Comparison of ENCODE assay signal across 8 cellular contexts in the genomic region with DNA sequence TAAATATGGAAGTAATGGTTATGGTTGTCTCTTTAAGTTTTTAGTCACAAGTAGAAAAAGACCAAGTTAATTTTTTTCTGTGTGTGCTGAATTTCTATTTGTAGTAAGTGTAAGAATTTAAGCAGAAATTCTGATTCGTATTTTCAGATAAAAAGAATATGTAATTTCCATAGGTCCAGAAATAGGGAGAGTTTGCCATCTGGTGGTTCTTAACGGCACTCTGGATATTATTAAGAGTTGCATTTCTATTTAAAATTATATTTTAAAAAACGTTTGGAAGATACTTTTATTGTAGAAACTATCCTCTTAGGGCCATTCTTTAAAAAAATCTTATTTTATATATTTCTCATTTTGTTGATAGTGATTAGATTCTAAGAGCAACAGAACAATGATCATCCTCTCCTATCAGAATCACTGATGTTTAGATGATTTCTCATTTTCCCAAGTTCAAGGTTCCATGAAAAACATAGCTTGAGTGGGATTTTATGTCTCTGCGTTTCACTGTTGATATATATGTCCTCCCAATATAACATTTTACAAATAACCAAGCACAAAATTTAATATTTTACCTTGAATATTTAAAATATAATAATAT.
DNase-seq lines count a peak whose midpoint lies in the region; ATAC-seq and TF ChIP-seq lines count a peak whose summit lies in the region.

No MANE protein-coding gene starts in this region.

- H3K4me3 ChIP-seq in MM.1S (ENCODE audit: low read length): no peak overlapping the region
- no peak overlapping the region for H3K4me3 ChIP-seq in brain microvascular endothelial cell (ENCODE audit: low read depth, low read length)

- no peak overlapping the region for H2AFZ ChIP-seq in MM.1S (ENCODE audit: low read length)

- H3K4me1 ChIP-seq in MM.1S (ENCODE audit: low read length): no peaks in the 10 kb centered on the region

- H3K36me3 ChIP-seq in MM.1S (replicated peaks; ENCODE audit: insufficient read depth, low read length) (no peaks in the 10 kb centered on the region), brain microvascular endothelial cell (replicated peaks) (no peaks in the 10 kb centered on the region)

- no TSS peak for BruUV-seq in Calu3 (replicated peaks; lab: Mats Ljungman, UMichigan)

- H3K27ac Mint-ChIP-seq in Calu3 (ENCODE audit: unreplicated experiment): no peak overlapping the region
- no peak overlapping the region for H3K27ac Mint-ChIP-seq in mesothelial cell of epicardium

- H3F3A ChIP-seq in MM.1S (ENCODE audit: insufficient read depth, low read length): no peaks in the 10 kb centered on the region

- TF ChIP-seq CTCF in Calu3 (IDR thresholded peaks at IDR 0.05; ENCODE audit: unreplicated experiment) (peak; percentile 11), MM.1S (IDR thresholded peaks at IDR 0.05; ENCODE audit: low read length) (peak; percentile 43), brain microvascular endothelial cell (IDR thresholded peaks at IDR 0.05; ENCODE audit: low read depth, low read length, missing control alignments) (peak; percentile 54), mesothelial cell of epicardium (IDR thresholded peaks at IDR 0.05; ENCODE audit: unreplicated experiment) (peak; percentile 58)

- no peaks in the 10 kb centered on the region for H3K79me2 ChIP-seq in MM.1S (ENCODE audit: low read length)

- no peak overlapping the region for H3K4me2 ChIP-seq in MM.1S (ENCODE audit: low read depth, low read length)

- no peaks in the 10 kb centered on the region for H3K9me2 ChIP-seq in MM.1S (replicated peaks; ENCODE audit: insufficient read depth, low read length)

- H3K4me3 Mint-ChIP-seq in Calu3 (ENCODE audit: low read depth, unreplicated experiment) (no peak overlapping the region), mesothelial cell of epicardium (no peak overlapping the region)

- no peaks in the 10 kb centered on the region for H3K9me3 Mint-ChIP-seq in Calu3 (ENCODE audit: low read depth, unreplicated experiment)
- H3K9me3 Mint-ChIP-seq in mesothelial cell of epicardium: no peaks in the 10 kb centered on the region

- DNase-seq in Calu3 (peak; percentile 1), MM.1S (peak; percentile 8), brain microvascular endothelial cell (no peak), mesothelial cell of epicardium (ENCODE audit: low spot score in 2 of 2, unreplicated experiment in 2 of 2) (no peak), SHP77 (lab: John Stamatoyannopoulos, UW) (no peak), DMS153 (lab: John Stamatoyannopoulos, UW) (no peak)
- no peak for DNase-seq in stimulated activated CD4-positive, alpha-beta T cell treated with anti-CD3 and anti-CD28 coated beads, Interleukin-4, amount 100 ng/mL, for 1 hour

- intact Hi-C loops in Calu3 (cut with micrococcal nuclease; ENCODE audit: unreplicated experiment): loop anchor here (1.0 to 5.0 kb wide), 2 partner anchors 161 to 546 kb away; no protein-coding TSS in a partner anchor

- H3K9ac ChIP-seq in MM.1S (ENCODE audit: low read length): no peak overlapping the region

- H3K4me1 Mint-ChIP-seq in Calu3 (ENCODE audit: low read depth, unreplicated experiment) (no peaks in the 10 kb centered on the region), mesothelial cell of epicardium (peaks cover 15% of the 10 kb centered on the region)

- CTCF ChIA-PET in Calu3 (lab: Charles Lee): no interaction called here

- H3K36me3 Mint-ChIP-seq in Calu3 (ENCODE audit: insufficient read depth, unreplicated experiment): no peaks in the 10 kb centered on the region
- no peaks in the 10 kb centered on the region for H3K36me3 Mint-ChIP-seq in mesothelial cell of epicardium

- in situ Hi-C loops in brain microvascular endothelial cell (cut with HindIII; ENCODE audit: low pct_ligation_motif_present, low sequenced_read_pairs): no loop called here

- H3K27ac ChIP-seq in MM.1S (ENCODE audit: low read length) (no peak overlapping the region), brain microvascular endothelial cell (no peak overlapping the region)

- H4K20me1 ChIP-seq in MM.1S (ENCODE audit: insufficient read depth, low read length): no peaks in the 10 kb centered on the region

- no peaks in the 10 kb centered on the region for H3K9me3 ChIP-seq in MM.1S (replicated peaks; ENCODE audit: insufficient read depth, low read length)

- no peak for ATAC-seq in GM19324 (IDR thresholded peaks at IDR 0.05; ENCODE audit: low FRiP score, unreplicated experiment)

- H3K27me3 ChIP-seq in MM.1S (replicated peaks; ENCODE audit: insufficient read depth, low read length) (no peaks in the 10 kb centered on the region), brain microvascular endothelial cell (replicated peaks) (no peaks in the 10 kb centered on the region)

- H3K27me3 Mint-ChIP-seq in Calu3 (ENCODE audit: unreplicated experiment) (no peaks in the 10 kb centered on the region), mesothelial cell of epicardium (ENCODE audit: low read depth) (no peaks in the 10 kb centered on the region)

Comparison
In these comparisons a context has a peak if more than half of its experiments do, and no peak if none do; other contexts are left out.
1. DNase-seq: peak in Calu3 (single experiment) and MM.1S (single experiment); none in brain microvascular endothelial cell (single experiment), mesothelial cell of epicardium (0 of 2), SHP77 (0 of 2), DMS153 (single experiment) and stimulated activated CD4-positive, alpha-beta T cell treated with anti-CD3 and anti-CD28 coated beads, Interleukin-4, amount 100 ng/mL, for 1 hour (single experiment).
2. Peak in every context shown above with its lines, with median percentiles within 50 percentile points of each other: CTCF ChIP-seq.